32 cellular contexts compared by ENCODE assay signal in genomic region chr3:42934111-42934510, GRCh38. TPM values are rescaled to one million over a fixed set of nuclear protein-coding genes. Genes with fewer than 3 reads are reported as not detected.
"Had no signal": no experiment of that assay in that cellular context is flagged by ENCODE, and none has a peak within 500 bp of the region (broad histone marks: within the 10 kb centered on the region; RNA-seq: fewer than 3 reads in every experiment).

No MANE protein-coding gene starts in this region.

- H3K27me3 ChIP-seq: stomach, suprapubic skin, testis, thyroid gland, tibial artery, tibial nerve, transverse colon, upper lobe of left lung, upper lobe of right lung, uterus, vagina had no signal

- H3K4me3 ChIP-seq: stomach, suprapubic skin, testis, thoracic aorta, thyroid gland, tibial artery, tibial nerve, transverse colon, upper lobe of left lung, upper lobe of right lung, uterus, vagina had no signal

- H3K9me3 ChIP-seq: stomach, suprapubic skin, testis, thoracic aorta, thyroid gland, tibial artery, transverse colon, upper lobe of left lung, upper lobe of right lung, uterus, vagina had no signal

- H3K36me3 Mint-ChIP-seq: stimulated activated effector memory CD8-positive, alpha-beta T cell treated with anti-CD3 and anti-CD28 coated beads, Interleukin-12 subunit alpha, Interleukin-12 subunit beta, amount 100 ng/mL, for 72 hours; stimulated activated memory B cell treated with anti-CD40 and anti-IgM and Interleukin-4, amounts not matched to agents 10 μg/mL and 1 μg/mL and 100 μg/mL, for 72 hours; stimulated activated naive B cell treated with anti-CD40 and anti-IgM and Interleukin-4, amounts not matched to agents 10 μg/mL and 1 μg/mL and 100 μg/mL, for 72 hours; type B pancreatic cell had no signal

- H3K4me1 Mint-ChIP-seq: stimulated activated memory B cell treated with anti-CD40 and anti-IgM and Interleukin-4, amounts not matched to agents 10 μg/mL and 1 μg/mL and 100 μg/mL, for 72 hours; stimulated activated naive B cell treated with anti-CD40 and anti-IgM and Interleukin-4, amounts not matched to agents 10 μg/mL and 1 μg/mL and 100 μg/mL, for 72 hours had no signal

- FAIRE-seq: urothelium cell line had no signal

- H3K36me3 ChIP-seq: stomach, suprapubic skin, thoracic aorta, thyroid gland, transverse colon, upper lobe of left lung, upper lobe of right lung, uterus, vagina had no signal

- ATAC-seq: stimulated activated effector memory CD8-positive, alpha-beta T cell treated with anti-CD3 and anti-CD28 coated beads, Interleukin-12 subunit alpha, Interleukin-12 subunit beta, amount 100 ng/mL, for 72 hours; stimulated activated memory B cell treated with anti-CD40 and anti-IgM and Interleukin-4, amounts not matched to agents 10 μg/mL and 1 μg/mL and 100 μg/mL, for 72 hours; stimulated activated naive B cell treated with anti-CD40 and anti-IgM and Interleukin-4, amounts not matched to agents 10 μg/mL and 1 μg/mL and 100 μg/mL, for 72 hours; stimulated activated naive CD8-positive, alpha-beta T cell treated with anti-CD3 and anti-CD28 coated beads, Interleukin-15, amount 100 ng/mL, for 72 hours; stimulated activated naive CD8-positive, alpha-beta T cell treated with anti-CD3 and anti-CD28 coated beads, Interleukin-15, Interleukin-2, amounts not matched to agents 100 U/mL and 50 U/mL, for 24 hours; upper lobe of right lung had no signal

- H3K27me3 Mint-ChIP-seq: stimulated activated naive CD8-positive, alpha-beta T cell treated with anti-CD3 and anti-CD28 coated beads, Interleukin-15, amount 100 ng/mL, for 72 hours; stimulated activated naive CD8-positive, alpha-beta T cell treated with anti-CD3 and anti-CD28 coated beads, Interleukin-15, Interleukin-2, amounts not matched to agents 100 ng/mL and 50 ng/mL, for 24 hours; type B pancreatic cell had no signal

- H3K9me3 Mint-ChIP-seq: stimulated activated effector memory CD8-positive, alpha-beta T cell treated with anti-CD3 and anti-CD28 coated beads, Interleukin-12 subunit alpha, Interleukin-12 subunit beta, amount 100 ng/mL, for 72 hours; stimulated activated memory B cell treated with anti-CD40 and anti-IgM and Interleukin-4, amounts not matched to agents 10 μg/mL and 1 μg/mL and 100 μg/mL, for 72 hours; stimulated activated naive B cell treated with anti-CD40 and anti-IgM and Interleukin-4, amounts not matched to agents 10 μg/mL and 1 μg/mL and 100 μg/mL, for 72 hours; stimulated activated naive CD8-positive, alpha-beta T cell treated with anti-CD3 and anti-CD28 coated beads, Interleukin-15, Interleukin-2, amounts not matched to agents 100 ng/mL and 50 ng/mL, for 24 hours; type B pancreatic cell had no signal

- DNase-seq: stimulated activated CD4-positive, alpha-beta T cell treated with anti-CD3 and anti-CD28 coated beads, Interleukin-2, amount 100 ng/mL, for 48 hours; stimulated activated CD4-positive, alpha-beta T cell treated with anti-CD3 and anti-CD28 coated beads, Interleukin-4, amount 100 ng/mL, for 1 hour; stimulated activated CD4-positive, alpha-beta T cell treated with anti-CD3 and anti-CD28 coated beads, Interleukin-4, amount 100 ng/mL, for 24 hours; stimulated activated CD4-positive, alpha-beta T cell treated with anti-CD3 and anti-CD28 coated beads, Interleukin-4, amount 100 ng/mL, for 4 hours; stimulated activated CD8-positive, alpha-beta memory T cell treated with anti-CD3 and anti-CD28 coated beads, Interleukin-4, amount 100 ng/mL, for 48 hours; stimulated activated naive B cell treated with anti-CD40 and anti-IgM and Interleukin-4, amounts not matched to agents 10 μg/mL and 1 μg/mL and 100 μg/mL, for 72 hours; stimulated activated naive CD4-positive, alpha-beta T cell; stimulated activated naive CD4-positive, alpha-beta T cell treated with Interleukin-2 at 50 U/mL for 16 hours; stimulated activated naive CD8-positive, alpha-beta T cell treated with anti-CD3 and anti-CD28 coated beads, Interleukin-15, amount 100 ng/mL, for 72 hours; stimulated activated naive CD8-positive, alpha-beta T cell treated with anti-CD3 and anti-CD28 coated beads, Interleukin-15, Interleukin-2, amounts not matched to agents 100 U/mL and 50 U/mL, for 24 hours; stomach; substantia nigra; testis; thyroid gland; tibial artery; transverse colon; upper lobe of left lung; upper lobe of right lung; uterus had no signal

- H3K4me1 ChIP-seq: stomach, suprapubic skin, testis, thyroid gland, tibial artery, tibial nerve, transverse colon, upper lobe of left lung, upper lobe of right lung, uterus, vagina had no signal

- H3K4me3 Mint-ChIP-seq: stimulated activated effector memory CD8-positive, alpha-beta T cell treated with anti-CD3 and anti-CD28 coated beads, Interleukin-12 subunit alpha, Interleukin-12 subunit beta, amount 100 ng/mL, for 72 hours; stimulated activated memory B cell treated with anti-CD40 and anti-IgM and Interleukin-4, amounts not matched to agents 10 μg/mL and 1 μg/mL and 100 μg/mL, for 72 hours; stimulated activated naive B cell treated with anti-CD40 and anti-IgM and Interleukin-4, amounts not matched to agents 10 μg/mL and 1 μg/mL and 100 μg/mL, for 72 hours; stimulated activated naive CD8-positive, alpha-beta T cell treated with anti-CD3 and anti-CD28 coated beads, Interleukin-15, amount 100 ng/mL, for 72 hours; stimulated activated naive CD8-positive, alpha-beta T cell treated with anti-CD3 and anti-CD28 coated beads, Interleukin-15, Interleukin-2, amounts not matched to agents 100 ng/mL and 50 ng/mL, for 24 hours; type B pancreatic cell had no signal

- H3K27ac ChIP-seq: stomach, suprapubic skin, testis, thoracic aorta, thyroid gland, tibial artery, tibial nerve, transverse colon, upper lobe of left lung, upper lobe of right lung, uterus, vagina had no signal

- H3K27ac Mint-ChIP-seq: stimulated activated effector memory CD8-positive, alpha-beta T cell treated with anti-CD3 and anti-CD28 coated beads, Interleukin-12 subunit alpha, Interleukin-12 subunit beta, amount 100 ng/mL, for 72 hours; stimulated activated memory B cell treated with anti-CD40 and anti-IgM and Interleukin-4, amounts not matched to agents 10 μg/mL and 1 μg/mL and 100 μg/mL, for 72 hours; stimulated activated naive B cell treated with anti-CD40 and anti-IgM and Interleukin-4, amounts not matched to agents 10 μg/mL and 1 μg/mL and 100 μg/mL, for 72 hours; stimulated activated naive CD8-positive, alpha-beta T cell treated with anti-CD3 and anti-CD28 coated beads, Interleukin-15, amount 100 ng/mL, for 72 hours; stimulated activated naive CD8-positive, alpha-beta T cell treated with anti-CD3 and anti-CD28 coated beads, Interleukin-15, Interleukin-2, amounts not matched to agents 100 ng/mL and 50 ng/mL, for 24 hours; type B pancreatic cell had no signal

RNA-seq across cellular contexts. Expression of gene CYP8B1, which starts 58.4 kb away (rescaled TPM):
- total RNA-seq: stomach, subcutaneous adipose tissue, suprapubic skin, temporal lobe, testis, thoracic aorta, thyroid gland, tibial nerve, transverse colon, upper lobe of right lung, ureter, urinary bladder, uterus, vagina had no signal
